ENCODE assay signal across 22 cellular contexts in genomic region chr1:211910136-211910884, GRCh38.
DNase-seq lines count a peak whose midpoint lies in the region; ATAC-seq and TF ChIP-seq lines count a peak whose summit lies in the region.
"Had no signal": no experiment of that assay in that cellular context is flagged by ENCODE, and none has a peak within 500 bp of the region (broad histone marks: within the 10 kb centered on the region; RNA-seq: fewer than 3 reads in every experiment).

No MANE protein-coding gene starts in this region.

- TF ChIP-seq POLR2A in right lobe of liver (IDR thresholded peaks at IDR 0.05) (no peak), uterus (IDR thresholded peaks at IDR 0.05) (no peak), heart left ventricle (IDR thresholded peaks at IDR 0.05) (no peak)

- no peaks in the 10 kb centered on the region for H3K4me1 ChIP-seq in SK-N-SH (ENCODE audit: control insufficient read depth in 1 of 2, insufficient read depth in 2 of 2, low read depth in 1 of 2, low read length in 1 of 2)
- peaks cover 0 to 31% (median 10%) of the 10 kb centered on the region in 4 donors for H3K4me1 ChIP-seq in right lobe of liver
- H3K4me1 ChIP-seq in uterus: no peaks in the 10 kb centered on the region
- H3K4me1 ChIP-seq in heart left ventricle: peaks cover 0 to 28% (median 0%) of the 10 kb centered on the region in 12 donors

- CTCF ChIA-PET in SK-N-SH (lab: Yijun Ruan, JAX): interaction anchor here (0.9 to 1.6 kb wide), 3 partner anchors 9 to 125 kb away, joined by 3 to 5 read pairs (median 4); partner anchors contain the start of genes DTL and INTS7

- POLR2A ChIA-PET in SK-N-SH (lab: Yijun Ruan, JAX): no interaction called here

- H3K79me2 ChIP-seq in SK-N-SH (ENCODE audit: insufficient read depth): no peaks in the 10 kb centered on the region

- H3K36me3 ChIP-seq in SK-N-SH (replicated peaks in 1 of 2; ENCODE audit: control insufficient read depth in 1 of 2, insufficient read depth in 2 of 2, low read length in 1 of 2) (no peaks in the 10 kb centered on the region), right lobe of liver (no peaks in the 10 kb centered on the region), uterus (no peaks in the 10 kb centered on the region), heart left ventricle (no peaks in the 10 kb centered on the region)

- no peak for DNase-seq in SK-N-SH
- peak in 2 of 3 donors; percentile 34 to 72 for DNase-seq in right lobe of liver
- DNase-seq in EL: no peak
- no peak for DNase-seq in uterus
- no peak for DNase-seq in heart left ventricle
- no peak for DNase-seq in posterior vena cava (ENCODE audit: low spot score)
- DNase-seq: C1 segment of cervical spinal cord; CD8-positive, alpha-beta T cell; DMS153; MM.1S; NCI-H1048; NCI-H1417 treated with DMSO at 0.1 percent for 48 hours; NCI-H187 treated with DMSO at 0.1 percent for 48 hours; NCI-H2107; NCI-H446 treated with DMSO at 0.1 percent for 48 hours; NCI-H526 treated with DMSO at 0.1 percent for 48 hours; PC-3; SHP77 treated with DMSO at 0.1 percent for 48 hours had no signal

- ATAC-seq in esophagus mucosa (peak; percentile 30), right lobe of liver (peak; percentile 37 to 64 (median 57)), heart left ventricle (no peak)
- ATAC-seq: CD8-positive, alpha-beta T cell; PC-3 had no signal

- H3K27ac ChIP-seq in SK-N-SH (ENCODE audit: low read depth in 2 of 2, low read length in 1 of 2): no peak overlapping the region
- peak overlapping the region; percentile 33 to 98 (median 44) for H3K27ac ChIP-seq in right lobe of liver
- H3K27ac ChIP-seq in uterus: no peak overlapping the region
- H3K27ac ChIP-seq in heart left ventricle: no peak overlapping the region
- H3K27ac ChIP-seq: HL-60, RWPE1, SK-N-MC had no signal

- H2AFZ ChIP-seq in SK-N-SH (ENCODE audit: low read depth): no peak overlapping the region

- H3K9me2 ChIP-seq in SK-N-SH: no peaks in the 10 kb centered on the region

- H4K20me1 ChIP-seq in SK-N-SH (ENCODE audit: insufficient read depth): no peaks in the 10 kb centered on the region

- H3K9me3 ChIP-seq in SK-N-SH (no peaks in the 10 kb centered on the region), right lobe of liver (no peaks in the 10 kb centered on the region), uterus (no peaks in the 10 kb centered on the region), heart left ventricle (no peaks in the 10 kb centered on the region)

- no peaks in the 10 kb centered on the region for H3F3A ChIP-seq in SK-N-SH (replicated peaks; ENCODE audit: insufficient read depth)

- H3K27me3 ChIP-seq in SK-N-SH (ENCODE audit: insufficient read depth) (no peaks in the 10 kb centered on the region), right lobe of liver (no peaks in the 10 kb centered on the region), uterus (no peaks in the 10 kb centered on the region), heart left ventricle (no peaks in the 10 kb centered on the region)

- H3K4me2 ChIP-seq in SK-N-SH: no peak overlapping the region

- TF ChIP-seq RAD21 in SK-N-SH (IDR thresholded peaks at IDR 0.05; ENCODE audit: low read length): no peak

- intact Hi-C loops in right lobe of liver (cut with DNase I) (no loop called here), uterus (cut with DNase I; ENCODE audit: low total_unique reads) (no loop called here), heart left ventricle (cut with DNase I) (loop anchor here in 1 of 10 donors (10.0 kb wide), 1 partner anchor 46 kb away; no protein-coding TSS in a partner anchor), posterior vena cava (cut with DNase I) (no loop called here)

- no peak for TF ChIP-seq EP300 in SK-N-SH (IDR thresholded peaks at IDR 0.05; ENCODE audit: borderline replicate concordance in 1 of 2, low read depth in 1 of 2, low read length in 1 of 2)

- H3K4me3 ChIP-seq in SK-N-SH (ENCODE audit: low read depth in 2 of 2, low read length in 1 of 2): no peak overlapping the region
- H3K4me3 ChIP-seq in right lobe of liver: no peak overlapping the region
- H3K4me3 ChIP-seq in uterus: no peak overlapping the region
- H3K4me3 ChIP-seq in heart left ventricle: no peak overlapping the region
- H3K4me3 ChIP-seq: SK-N-MC had no signal

- 82% methylated on average over 7 of the region's 7 CpGs for WGBS in SK-N-SH (ENCODE audit: low lambda C conversion rate)
- WGBS in right lobe of liver (ENCODE audit: insufficient coverage, low coverage, low lambda C conversion rate, missing lambda C conversion rate): 40% methylated on average over 6 of the region's 7 CpGs
- 86 to 89% (median 87%) methylated on average over 7 of the region's 7 CpGs for WGBS in heart left ventricle, 4 donors

- TF ChIP-seq CTCF in SK-N-SH (IDR thresholded peaks at IDR 0.05): no peak
- TF ChIP-seq CTCF in right lobe of liver (IDR thresholded peaks at IDR 0.05): no peak
- no peak for TF ChIP-seq CTCF in uterus (IDR thresholded peaks at IDR 0.05)
- TF ChIP-seq CTCF in heart left ventricle (IDR thresholded peaks at IDR 0.05): no peak

- H3K9ac ChIP-seq in SK-N-SH: no peak overlapping the region

TF ChIP-seq in SK-N-SH, 30 proteins besides CTCF, POLR2A, EP300 and RAD21:
- TF ChIP-seq POLR2AphosphoS5 (IDR thresholded peaks at IDR 0.05; ENCODE audit: low read depth, low read length) (no peak), REST (IDR thresholded peaks at IDR 0.05; ENCODE audit: low read depth, low read length) (peak; percentile 52; the same call in 1 of the 2 replicates)

Comparison
In these comparisons a context has a peak if more than half of its experiments do, and no peak if none do; other contexts are left out.
1. DNase-seq: peak in right lobe of liver (2 of 3); none in SK-N-SH (single experiment), EL (single experiment), uterus (0 of 2), heart left ventricle (0 of 5) and posterior vena cava (single experiment).
2. H3K27ac ChIP-seq: peak in right lobe of liver (3 of 3); none in SK-N-SH (0 of 2), uterus (0 of 2) and heart left ventricle (0 of 12).
3. ATAC-seq: peak in esophagus mucosa (single experiment) and right lobe of liver (4 of 4); none in heart left ventricle (0 of 4).